1 cellular context compared by ENCODE assay signal in genomic region chr2:201971516-201972228, GRCh38.
TF ChIP-seq lines count a peak whose summit lies in the region.

No MANE protein-coding gene starts in this region.

TF ChIP-seq in GM23338, 12 proteins besides CTCF, POLR2A, EP300 and RAD21 (continued from another document):
- TF ChIP-seq, protein P1, sequence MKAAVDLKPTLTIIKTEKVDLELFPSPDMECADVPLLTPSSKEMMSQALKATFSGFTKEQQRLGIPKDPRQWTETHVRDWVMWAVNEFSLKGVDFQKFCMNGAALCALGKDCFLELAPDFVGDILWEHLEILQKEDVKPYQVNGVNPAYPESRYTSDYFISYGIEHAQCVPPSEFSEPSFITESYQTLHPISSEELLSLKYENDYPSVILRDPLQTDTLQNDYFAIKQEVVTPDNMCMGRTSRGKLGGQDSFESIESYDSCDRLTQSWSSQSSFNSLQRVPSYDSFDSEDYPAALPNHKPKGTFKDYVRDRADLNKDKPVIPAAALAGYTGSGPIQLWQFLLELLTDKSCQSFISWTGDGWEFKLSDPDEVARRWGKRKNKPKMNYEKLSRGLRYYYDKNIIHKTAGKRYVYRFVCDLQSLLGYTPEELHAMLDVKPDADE (IDR thresholded peaks at IDR 0.05): no peak
- no peak for TF ChIP-seq EZH2phosphoT487 (IDR thresholded peaks at IDR 0.05; ENCODE audit: unreplicated experiment)
- TF ChIP-seq ZNF331 (CRISPR knock-in tag; IDR thresholded peaks at IDR 0.05; ENCODE audit: low read depth): no peak
- TF ChIP-seq STAT1 (IDR thresholded peaks at IDR 0.05; ENCODE audit: unreplicated experiment): no peak
- TF ChIP-seq POLR2AphosphoS5 (IDR thresholded peaks at IDR 0.05; ENCODE audit: low read depth): no peak
- no peak for TF ChIP-seq JUNB (IDR thresholded peaks at IDR 0.05; ENCODE audit: unreplicated experiment)
- TF ChIP-seq NANOG (IDR thresholded peaks at IDR 0.05; ENCODE audit: borderline replicate concordance): no peak
- TF ChIP-seq CREB1 (CRISPR knock-in tag; IDR thresholded peaks at IDR 0.05; ENCODE audit: low read depth): no peak
